20 cellular contexts compared by ENCODE assay signal in genomic region chr9:74974558-74974957, GRCh38.
"Had no signal": no experiment of that assay in that cellular context is flagged by ENCODE, and none has a peak within 500 bp of the region (broad histone marks: within the 10 kb centered on the region; RNA-seq: fewer than 3 reads in every experiment).

No MANE protein-coding gene starts in this region.

- FAIRE-seq: HepG2, RCC 7860 had no signal

- H3K9me3 ChIP-seq: SJSA1 had no signal

- DNase-seq: IMR-90, NCI-H1092, NCI-H1436, NCI-H187, NCI-H2029, NCI-H2081 treated with DMSO at 0.1 percent for 48 hours, NCI-H2171, NCI-H226, NCI-H446, NCI-H510A, NCI-H524 treated with DMSO at 0.1 percent for 48 hours, NCI-H69, NCI-H774, Right ventricle myocardium superior, RPMI8226, SIG-M5 had no signal

- H3K27ac ChIP-seq: SJSA1, SK-N-MC had no signal

- ATAC-seq: HepG2 had no signal

- H3K4me1 ChIP-seq: SJSA1 had no signal

- H3K27me3 ChIP-seq: SJSA1 had no signal

- H3K36me3 ChIP-seq: SJSA1 had no signal

- H3K4me3 ChIP-seq: SJSA1, SK-N-MC had no signal
